Comparison of ENCODE assay signal across 16 cellular contexts in genomic region chr1:226659136-226659535, GRCh38.
DNase-seq lines count a peak whose midpoint lies in the region; ATAC-seq and TF ChIP-seq lines count a peak whose summit lies in the region.
"Had no signal": no experiment of that assay in that cellular context is flagged by ENCODE, and none has a peak within 500 bp of the region (broad histone marks: within the 10 kb centered on the region; RNA-seq: fewer than 3 reads in every experiment).

No MANE protein-coding gene starts in this region.

- H3K27ac ChIP-seq in mammary epithelial cell (ENCODE audit: insufficient read depth, low read depth, low read length) (no peak overlapping the region), mesenchymal stem cell (ENCODE audit: low read length, poor library complexity, severe bottlenecking) (no peak overlapping the region), thoracic aorta (peak overlapping the region; percentile 60 to 64), smooth muscle cell (ENCODE audit: low read depth) (no peak overlapping the region)
- H3K27ac ChIP-seq: HL-60 had no signal

- H3K4me1 Mint-ChIP-seq in MCF 10A (ENCODE audit: insufficient read depth, unreplicated experiment) = peaks cover 53% of the 10 kb centered on the region
- peaks cover 95% of the 10 kb centered on the region for H3K4me1 Mint-ChIP-seq in activated naive CD8-positive, alpha-beta T cell treated with anti-CD3 and anti-CD28 coated beads for 36 hours

- H3K4me1 ChIP-seq in mammary epithelial cell (ENCODE audit: insufficient read depth, low read length) = peaks cover 59% of the 10 kb centered on the region
- peaks cover 55% of the 10 kb centered on the region for H3K4me1 ChIP-seq in mesenchymal stem cell (ENCODE audit: control insufficient read depth, insufficient read depth, low read depth, low read length)
- peaks cover 68 to 95% of the 10 kb centered on the region in 2 donors for H3K4me1 ChIP-seq in thoracic aorta (ENCODE audit: control insufficient read depth in 1 of 2, low read depth in 2 of 2)
- H3K4me1 ChIP-seq in smooth muscle cell (ENCODE audit: low read depth) = peaks cover 55% of the 10 kb centered on the region

- no peak overlapping the region for H4K91ac ChIP-seq in mesenchymal stem cell (ENCODE audit: low read length)

- peak overlapping the region in 1 of 2 experiments; percentile 85 for H2BK12ac ChIP-seq in mesenchymal stem cell (ENCODE audit: low read length in 2 of 2)

- H2BK15ac ChIP-seq in mesenchymal stem cell (ENCODE audit: low read depth, poor library complexity, severe bottlenecking) = peak overlapping the region; percentile 6

- BruUV-seq in MCF 10A (replicated peaks; lab: Mats Ljungman, UMichigan) (no TSS peak), mammary epithelial cell (replicated peaks; lab: Mats Ljungman, UMichigan) (no TSS peak)

- no peak overlapping the region for H3K4ac ChIP-seq in mesenchymal stem cell (ENCODE audit: low read depth in 1 of 2, low read length in 2 of 2)

- H3K36me3 Mint-ChIP-seq in MCF 10A (ENCODE audit: insufficient read depth, unreplicated experiment) = no peaks in the 10 kb centered on the region
- peaks cover 18% of the 10 kb centered on the region for H3K36me3 Mint-ChIP-seq in activated naive CD8-positive, alpha-beta T cell treated with anti-CD3 and anti-CD28 coated beads for 36 hours

- H2AFZ ChIP-seq in mammary epithelial cell (ENCODE audit: low read depth, low read length) (no peak overlapping the region), mesenchymal stem cell (ENCODE audit: low read depth, low read length) (no peak overlapping the region), smooth muscle cell (ENCODE audit: low read depth) (no peak overlapping the region)

- intact Hi-C loops in MCF 10A (cut with micrococcal nuclease) = loop anchor here (5.0 kb wide), 2 partner anchors 48 to 103 kb away; no protein-coding TSS in a partner anchor
- intact Hi-C loops in mammary epithelial cell (cut with micrococcal nuclease) = loop anchor here (5.0 kb wide), 2 partner anchors 38 to 78 kb away; partner anchors contain the start of gene ITPKB

- peaks cover 28% of the 10 kb centered on the region for H3F3A ChIP-seq in smooth muscle cell (ENCODE audit: low read depth)

- in situ Hi-C loops in mammary epithelial cell (cut with MboI; ENCODE audit: low sequenced_read_pairs in 2 of 2) = loop anchor here in 1 of 2 donors (10.0 kb wide), 1 partner anchor 166 kb away; no protein-coding TSS in a partner anchor

- H3K27me3 ChIP-seq in mammary epithelial cell (ENCODE audit: insufficient read depth, low read length) (no peaks in the 10 kb centered on the region), mesenchymal stem cell (ENCODE audit: control insufficient read depth in 1 of 2, insufficient read depth in 1 of 2, low read length in 2 of 2) (no peaks in the 10 kb centered on the region), thoracic aorta (replicated peaks; ENCODE audit: insufficient read depth) (no peaks in the 10 kb centered on the region), smooth muscle cell (ENCODE audit: low read depth) (no peaks in the 10 kb centered on the region)

- H3K18ac ChIP-seq in mesenchymal stem cell (ENCODE audit: low read depth in 1 of 2, low read length in 2 of 2) = peak overlapping the region in 1 of 2 experiments; percentile 16

- no peaks in the 10 kb centered on the region for H3K9me3 Mint-ChIP-seq in MCF 10A (ENCODE audit: unreplicated experiment)
- no peaks in the 10 kb centered on the region for H3K9me3 Mint-ChIP-seq in activated naive CD8-positive, alpha-beta T cell treated with anti-CD3 and anti-CD28 coated beads for 36 hours
- H3K9me3 Mint-ChIP-seq: activated T-helper 1 cell treated with anti-CD3 and anti-CD28 coated beads, Interleukin-12 subunit alpha, Interleukin-12 subunit beta, Interleukin-2, Interleukin-4 antibody, amounts not matched to agents 30 ng/mL and 10 ng/mL and 1 ng/mL, durations not matched to agents 14 hours and 24 hours and 36 hours; endodermal cell had no signal

- H3K4me3 Mint-ChIP-seq in MCF 10A (ENCODE audit: unreplicated experiment) = no peak overlapping the region
- H3K4me3 Mint-ChIP-seq in activated naive CD8-positive, alpha-beta T cell treated with anti-CD3 and anti-CD28 coated beads for 36 hours = no peak overlapping the region
- H3K4me3 Mint-ChIP-seq: activated T-helper 1 cell treated with anti-CD3 and anti-CD28 coated beads, Interleukin-12 subunit alpha, Interleukin-12 subunit beta, Interleukin-2, Interleukin-4 antibody, amounts not matched to agents 30 ng/mL and 10 ng/mL and 1 ng/mL, durations not matched to agents 14 hours and 24 hours and 36 hours; endodermal cell had no signal

- DNase-seq in MCF 10A (ENCODE audit: unreplicated experiment) (no peak), mammary epithelial cell (no peak), mesenchymal stem cell (no peak), thoracic aorta (ENCODE audit: low spot score) (no peak), smooth muscle cell (lab: John Stamatoyannopoulos, UW; ENCODE audit: unreplicated experiment) (no peak), T-helper 1 cell (no peak)
- DNase-seq in activated naive CD8-positive, alpha-beta T cell treated with anti-CD3 and anti-CD28 coated beads for 36 hours = no peak
- DNase-seq in stimulated activated CD8-positive, alpha-beta memory T cell treated with anti-CD3 and anti-CD28 coated beads, Interleukin-4, amount 100 ng/mL, for 48 hours = no peak
- DNase-seq: activated CD4-positive, alpha-beta T cell treated with anti-CD3 and anti-CD28 coated beads, Interleukin-2, amount 50 U/mL, for 4 hours; Calu3; endodermal cell; Kasumi-1; NCI-H1436; stimulated activated CD4-positive, alpha-beta T cell treated with anti-CD3 and anti-CD28 coated beads, Interleukin-15, amount 100 ng/mL, for 24 hours had no signal

- TF ChIP-seq CTCF in MCF 10A (IDR thresholded peaks at IDR 0.05; ENCODE audit: unreplicated experiment) = no peak
- TF ChIP-seq CTCF in mammary epithelial cell (conservative IDR thresholded peaks at IDR 0.05 in 1 of 2, IDR thresholded peaks at IDR 0.05 in 1 of 2; ENCODE audit: extremely low read depth in 1 of 2, insufficient read depth in 1 of 2, low read depth in 1 of 2, low read length in 2 of 2) = no peak
- no peak for TF ChIP-seq CTCF in thoracic aorta (IDR thresholded peaks at IDR 0.05)
- TF ChIP-seq CTCF in smooth muscle cell (IDR thresholded peaks at IDR 0.05; ENCODE audit: borderline replicate concordance, insufficient read depth, poor library complexity, severe bottlenecking) = no peak

- no peaks in the 10 kb centered on the region for H4K20me1 ChIP-seq in mammary epithelial cell (ENCODE audit: insufficient read depth, low read length)
- H4K20me1 ChIP-seq in smooth muscle cell (ENCODE audit: low read depth) = no peaks in the 10 kb centered on the region

- H3K27me3 Mint-ChIP-seq in MCF 10A (ENCODE audit: insufficient read depth, unreplicated experiment) = no peaks in the 10 kb centered on the region
- H3K27me3 Mint-ChIP-seq in activated naive CD8-positive, alpha-beta T cell treated with anti-CD3 and anti-CD28 coated beads for 36 hours = no peaks in the 10 kb centered on the region

- H3K79me2 ChIP-seq in mammary epithelial cell (ENCODE audit: insufficient read depth, low read length) = no peaks in the 10 kb centered on the region
- peaks cover 8% of the 10 kb centered on the region for H3K79me2 ChIP-seq in smooth muscle cell (ENCODE audit: low read depth)

- no peak overlapping the region for H4K8ac ChIP-seq in mesenchymal stem cell (ENCODE audit: low read length)

- H2BK5ac ChIP-seq in mesenchymal stem cell (ENCODE audit: low read depth, low read length, poor library complexity, severe bottlenecking) = no peak overlapping the region

- no peak overlapping the region for H2BK120ac ChIP-seq in mesenchymal stem cell (ENCODE audit: low read depth, low read length)

- no peak for ATAC-seq in thoracic aorta (ENCODE audit: insufficient number of reproducible peaks, low FRiP score, low read depth)

- no peak overlapping the region for H3K23ac ChIP-seq in mesenchymal stem cell (ENCODE audit: low read length in 2 of 2)

- CTCF ChIA-PET in MCF 10A (lab: Yijun Ruan, JAX) = interaction anchor here (0.6 to 7.4 kb wide), 10 partner anchors 15 to 1341 kb away, joined by 3 to 57 read pairs (median 4); partner anchors contain the start of gene PARP1
- CTCF ChIA-PET in mammary epithelial cell (lab: Charles Lee; ENCODE audit: low non-redundant PET) = no interaction called here

- WGBS in mammary epithelial cell (ENCODE audit: low coverage, missing lambda C conversion rate) = 100% methylated on average over 3 of the region's 5 CpGs
- 96% methylated on average over 5 of the region's 5 CpGs for WGBS in mesenchymal stem cell
- WGBS in smooth muscle cell (ENCODE audit: low lambda C conversion rate) = 92% methylated on average over 5 of the region's 5 CpGs

- POLR2A ChIA-PET in MCF 10A (lab: Yijun Ruan, JAX) = interaction anchor here (0.7 to 4.5 kb wide), 6 partner anchors 13 to 156 kb away, joined by 3 to 30 read pairs (median 16); no protein-coding TSS in a partner anchor

- no peaks in the 10 kb centered on the region for H3K9me3 ChIP-seq in mammary epithelial cell (replicated peaks; ENCODE audit: insufficient read depth, low read length)
- H3K9me3 ChIP-seq in mesenchymal stem cell (ENCODE audit: control insufficient read depth, low read length) = no peaks in the 10 kb centered on the region
- no peaks in the 10 kb centered on the region for H3K9me3 ChIP-seq in thoracic aorta
- no peaks in the 10 kb centered on the region for H3K9me3 ChIP-seq in smooth muscle cell (replicated peaks; ENCODE audit: low read depth)

- peaks cover 27% of the 10 kb centered on the region for H3K79me1 ChIP-seq in mesenchymal stem cell (replicated peaks; ENCODE audit: low read length, poor library complexity, severe bottlenecking)

- peak overlapping the region; percentile 75 for H3K27ac Mint-ChIP-seq in MCF 10A (ENCODE audit: low read depth, unreplicated experiment)
- H3K27ac Mint-ChIP-seq in activated naive CD8-positive, alpha-beta T cell treated with anti-CD3 and anti-CD28 coated beads for 36 hours = peak overlapping the region; percentile 79
- H3K27ac Mint-ChIP-seq: activated T-helper 1 cell treated with anti-CD3 and anti-CD28 coated beads, Interleukin-12 subunit alpha, Interleukin-12 subunit beta, Interleukin-2, Interleukin-4 antibody, amounts not matched to agents 30 ng/mL and 10 ng/mL and 1 ng/mL, durations not matched to agents 14 hours and 24 hours and 36 hours; endodermal cell had no signal

- dilution Hi-C loops in mammary epithelial cell (cut with HindIII; ENCODE audit: low sequenced_read_pairs) = no loop called here

- no peak overlapping the region for H3K14ac ChIP-seq in mesenchymal stem cell (ENCODE audit: low read length in 2 of 2)

- no peak overlapping the region for H2AK5ac ChIP-seq in mesenchymal stem cell (ENCODE audit: low read length, severe bottlenecking)

- no peak overlapping the region for H3K9ac ChIP-seq in mammary epithelial cell (ENCODE audit: insufficient read depth, low read length)
- no peak overlapping the region for H3K9ac ChIP-seq in mesenchymal stem cell (ENCODE audit: low read length)
- no peak overlapping the region for H3K9ac ChIP-seq in smooth muscle cell (ENCODE audit: low read depth)

- H3K4me3 ChIP-seq in mammary epithelial cell (replicated peaks in 1 of 3; ENCODE audit: insufficient read depth in 1 of 3, low read depth in 2 of 3, low read length in 3 of 3) (no peak overlapping the region), mesenchymal stem cell (ENCODE audit: insufficient read depth in 1 of 2, low read depth in 1 of 2, low read length in 2 of 2) (no peak overlapping the region), thoracic aorta (no peak overlapping the region), smooth muscle cell (no peak overlapping the region)

- H3K36me3 ChIP-seq in mammary epithelial cell (ENCODE audit: insufficient read depth, low read length) (no peaks in the 10 kb centered on the region), mesenchymal stem cell (ENCODE audit: control insufficient read depth in 1 of 2, insufficient read depth in 2 of 2, low read depth in 1 of 2, low read length in 2 of 2) (no peaks in the 10 kb centered on the region), thoracic aorta (no peaks in the 10 kb centered on the region), smooth muscle cell (ENCODE audit: low read depth) (no peaks in the 10 kb centered on the region)

- no peak overlapping the region for H3K4me2 ChIP-seq in mammary epithelial cell (ENCODE audit: insufficient read depth, low read depth, low read length)
- H3K4me2 ChIP-seq in mesenchymal stem cell (ENCODE audit: low read length, poor library complexity, severe bottlenecking) = no peak overlapping the region
- no peak overlapping the region for H3K4me2 ChIP-seq in smooth muscle cell

Comparison
In these comparisons a context has a peak if more than half of its experiments do, and no peak if none do; other contexts are left out.
1. H3K27ac ChIP-seq: peak in thoracic aorta (2 of 2); none in mammary epithelial cell (single experiment), mesenchymal stem cell (single experiment) and smooth muscle cell (single experiment).